14 cellular contexts compared by ENCODE assay signal in genomic region chr18:78192044-78192443, GRCh38.
DNase-seq lines count a peak whose midpoint lies in the region; ATAC-seq, FAIRE-seq and TF ChIP-seq lines count a peak whose summit lies in the region.
"Had no signal": no experiment of that assay in that cellular context is flagged by ENCODE, and none has a peak within 500 bp of the region (broad histone marks: within the 10 kb centered on the region; RNA-seq: fewer than 3 reads in every experiment).

No MANE protein-coding gene starts in this region.

- peaks cover 0 to 12% (median 0%) of the 10 kb centered on the region in 11 donors for H3K9me3 Mint-ChIP-seq in naive thymus-derived CD4-positive, alpha-beta T cell

- H3K9me3 ChIP-seq in heart left ventricle: no peaks in the 10 kb centered on the region
- peaks cover 0 to 16% (median 0%) of the 10 kb centered on the region in 4 donors for H3K9me3 ChIP-seq in stomach
- no peaks in the 10 kb centered on the region for H3K9me3 ChIP-seq in naive thymus-derived CD4-positive, alpha-beta T cell (ENCODE audit: control insufficient read depth in 2 of 3, low read length in 3 of 3)

- POLR2A ChIA-PET in HEK293T (lab: Yijun Ruan, JAX): no interaction called here
- POLR2A ChIA-PET in naive thymus-derived CD4-positive, alpha-beta T cell (lab: Charles Lee): no interaction called here

- no peaks in the 10 kb centered on the region for H3K4me1 Mint-ChIP-seq in naive thymus-derived CD4-positive, alpha-beta T cell

- TF ChIP-seq CTCF in heart left ventricle (IDR thresholded peaks at IDR 0.05): peak in 2 of 12 donors; percentile 10 to 20
- no peak for TF ChIP-seq CTCF in stomach (IDR thresholded peaks at IDR 0.05)

- H3K27me3 Mint-ChIP-seq in naive thymus-derived CD4-positive, alpha-beta T cell: no peaks in the 10 kb centered on the region

- no peak overlapping the region for H3K27ac Mint-ChIP-seq in naive thymus-derived CD4-positive, alpha-beta T cell

- WGBS in heart left ventricle, 4 donors: 0 to 30% (median 8%) methylated on average over 1 of the region's 1 CpG
- WGBS in stomach, 5 donors: 0 to 20% (median 10%) methylated on average over 1 of the region's 1 CpG

- FAIRE-seq in urothelium cell line (lab: Jason Lieb, UNC): no peak
- FAIRE-seq: A204.1 had no signal

- H3K4me1 ChIP-seq in heart left ventricle (peaks cover 0 to 7% (median 0%) of the 10 kb centered on the region in 12 donors), stomach (no peaks in the 10 kb centered on the region)
- no peaks in the 10 kb centered on the region for H3K4me1 ChIP-seq in naive thymus-derived CD4-positive, alpha-beta T cell (ENCODE audit: control insufficient read depth in 2 of 2, insufficient read depth in 2 of 2, low read length in 2 of 2)

- CTCF ChIA-PET in HEK293T (lab: Yijun Ruan, JAX): no interaction called here
- CTCF ChIA-PET in naive thymus-derived CD4-positive, alpha-beta T cell (lab: Charles Lee): no interaction called here

- no peaks in the 10 kb centered on the region for H3K27me3 ChIP-seq in heart left ventricle
- H3K27me3 ChIP-seq in stomach: no peaks in the 10 kb centered on the region
- H3K27me3 ChIP-seq in naive thymus-derived CD4-positive, alpha-beta T cell (ENCODE audit: control insufficient read depth in 2 of 2, insufficient read depth in 2 of 2, low read length in 2 of 2): no peaks in the 10 kb centered on the region
- H3K27me3 ChIP-seq: cardiac muscle cell had no signal

- TF ChIP-seq POLR2A in heart left ventricle (IDR thresholded peaks at IDR 0.05) (no peak), stomach (IDR thresholded peaks at IDR 0.05) (no peak)

- no peak overlapping the region for H3K4me3 Mint-ChIP-seq in naive thymus-derived CD4-positive, alpha-beta T cell

- DNase-seq in heart left ventricle: peak in 1 of 5 donors; percentile 29
- no peak for DNase-seq in Right ventricle myocardium inferior (ENCODE audit: missing footprints)
- DNase-seq in RPMI8226: peak; percentile 96
- peak in 1 of 2 donors; percentile 37 for DNase-seq in left colon
- DNase-seq in urothelium cell line (ENCODE audit: low spot score): peak; percentile 54
- DNase-seq in HEK293T (ENCODE audit: extremely low spot score): no peak
- no peak for DNase-seq in stomach
- DNase-seq in naive thymus-derived CD4-positive, alpha-beta T cell: no peak
- DNase-seq: KBM-7, left cardiac atrium, retina, trophoblast cell had no signal

- H3K4me3 ChIP-seq in heart left ventricle (no peak overlapping the region), stomach (no peak overlapping the region)
- H3K4me3 ChIP-seq in naive thymus-derived CD4-positive, alpha-beta T cell (ENCODE audit: low read length): no peak overlapping the region
- H3K4me3 ChIP-seq: cardiac muscle cell had no signal

- H3K36me3 ChIP-seq in heart left ventricle (no peaks in the 10 kb centered on the region), stomach (no peaks in the 10 kb centered on the region)
- no peaks in the 10 kb centered on the region for H3K36me3 ChIP-seq in naive thymus-derived CD4-positive, alpha-beta T cell (ENCODE audit: control insufficient read depth in 2 of 3, insufficient read depth in 3 of 3, low read length in 3 of 3)
- H3K36me3 ChIP-seq: cardiac muscle cell had no signal

- TF ChIP-seq EP300 in stomach (IDR thresholded peaks at IDR 0.05): no peak

- H3K27ac ChIP-seq in heart left ventricle: no peak overlapping the region
- no peak overlapping the region for H3K27ac ChIP-seq in stomach
- no peak overlapping the region for H3K27ac ChIP-seq in naive thymus-derived CD4-positive, alpha-beta T cell (ENCODE audit: low read depth, low read length)
- H3K27ac ChIP-seq: cardiac muscle cell had no signal

- H3K36me3 Mint-ChIP-seq in naive thymus-derived CD4-positive, alpha-beta T cell: no peaks in the 10 kb centered on the region

- ATAC-seq in heart left ventricle (peak in 3 of 4 donors; percentile 34 to 81 (median 71)), Right ventricle myocardium inferior (no peak), left colon (peak; percentile 36)
- ATAC-seq in naive thymus-derived CD4-positive, alpha-beta T cell: no peak

- intact Hi-C loops in heart left ventricle (cut with DNase I): no loop called here
- intact Hi-C loops in Right ventricle myocardium inferior (cut with DNase I): no loop called here
- intact Hi-C loops in left colon (cut with DNase I, micrococcal nuclease): no loop called here
- intact Hi-C loops in stomach (cut with DNase I; ENCODE audit: low total_unique reads): no loop called here
- intact Hi-C loops in naive thymus-derived CD4-positive, alpha-beta T cell (cut with micrococcal nuclease): no loop called here

TF ChIP-seq in HEK293T, 16 proteins besides CTCF, POLR2A, EP300 and RAD21:
- no peak for TF ChIP-seq PKNOX1 (IDR thresholded peaks at IDR 0.05)
- no peak for TF ChIP-seq ZNF384 (IDR thresholded peaks at IDR 0.05)
- no peak for TF ChIP-seq BHLHE40 (IDR thresholded peaks at IDR 0.05; ENCODE audit: borderline replicate concordance)
- no peak for TF ChIP-seq CTBP1 (IDR thresholded peaks at IDR 0.05; ENCODE audit: borderline replicate concordance)
- no peak for TF ChIP-seq NFRKB (IDR thresholded peaks at IDR 0.05)
- no peak for TF ChIP-seq HDGF (IDR thresholded peaks at IDR 0.05; ENCODE audit: borderline replicate concordance)
- TF ChIP-seq FOXM1 (IDR thresholded peaks at IDR 0.05; ENCODE audit: borderline replicate concordance): no peak
- no peak for TF ChIP-seq L3MBTL2 (conservative IDR thresholded peaks at IDR 0.05)
- no peak for TF ChIP-seq SUZ12 (IDR thresholded peaks at IDR 0.05)

Comparison
In these comparisons a context has a peak if more than half of its experiments do, and no peak if none do; other contexts are left out.
1. ATAC-seq: peak in heart left ventricle (3 of 4) and left colon (single experiment); none in Right ventricle myocardium inferior (single experiment) and naive thymus-derived CD4-positive, alpha-beta T cell (single experiment).
2. DNase-seq: peak in RPMI8226 (single experiment) and urothelium cell line (single experiment); none in Right ventricle myocardium inferior (single experiment), HEK293T (single experiment), stomach (single experiment) and naive thymus-derived CD4-positive, alpha-beta T cell (0 of 9).